Comparison of ENCODE assay signal across 1 cellular context in the genomic region with DNA sequence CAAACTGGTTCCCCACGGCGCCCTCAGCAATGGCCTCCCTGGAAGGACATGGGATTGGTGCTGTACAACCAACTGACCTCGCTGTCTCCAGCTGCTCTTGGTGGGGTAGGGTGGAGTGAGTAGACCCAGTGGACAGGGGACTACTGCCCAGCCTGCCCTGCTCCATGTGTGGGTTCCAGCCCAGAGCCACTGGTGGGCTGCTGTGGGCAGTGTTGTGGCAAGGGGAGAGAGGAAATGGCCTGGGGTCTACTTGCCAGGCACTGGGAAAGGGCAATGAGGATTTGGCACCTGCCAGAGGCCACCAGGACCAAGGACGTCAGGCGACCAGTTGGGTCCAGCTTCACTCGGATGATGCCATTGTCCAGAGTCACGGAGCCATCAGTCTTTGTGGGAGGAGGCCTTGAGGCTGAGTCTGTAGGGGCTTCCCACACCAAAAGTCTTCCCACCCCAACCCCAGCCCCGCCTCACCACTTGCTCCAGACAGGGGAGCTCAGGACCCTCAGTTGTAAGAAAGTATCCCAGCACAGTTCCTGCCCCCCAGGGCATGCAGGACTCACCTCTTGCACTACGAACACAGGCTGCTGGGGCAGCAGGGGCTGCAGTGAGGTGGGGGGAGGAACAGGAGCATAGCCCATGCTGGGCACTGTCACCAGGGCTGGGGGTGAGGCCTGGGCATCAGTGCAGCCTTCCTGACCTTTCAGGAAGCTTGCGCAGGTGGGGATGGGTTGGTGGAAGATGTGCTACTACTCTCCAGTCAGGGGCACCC.
TF ChIP-seq lines count a peak whose summit lies in the region.

No MANE protein-coding gene starts in this region.

TF ChIP-seq in GM12878, 131 proteins besides CTCF, POLR2A, EP300 and RAD21:
- TF ChIP-seq SIN3A (IDR thresholded peaks at IDR 0.05; ENCODE audit: low read depth, low read length) = no peak
- no peak for TF ChIP-seq CREB1 (IDR thresholded peaks at IDR 0.05; ENCODE audit: low read depth)
- no peak for TF ChIP-seq ASH2L (IDR thresholded peaks at IDR 0.05; ENCODE audit: borderline replicate concordance, low read depth)
- TF ChIP-seq PAX8 (IDR thresholded peaks at IDR 0.05) = no peak
- no peak for TF ChIP-seq ETV6 (conservative IDR thresholded peaks at IDR 0.05 in 1 of 2, IDR thresholded peaks at IDR 0.05 in 1 of 2; ENCODE audit: borderline replicate concordance in 1 of 2, low read depth in 1 of 2)
- TF ChIP-seq, protein P1, sequence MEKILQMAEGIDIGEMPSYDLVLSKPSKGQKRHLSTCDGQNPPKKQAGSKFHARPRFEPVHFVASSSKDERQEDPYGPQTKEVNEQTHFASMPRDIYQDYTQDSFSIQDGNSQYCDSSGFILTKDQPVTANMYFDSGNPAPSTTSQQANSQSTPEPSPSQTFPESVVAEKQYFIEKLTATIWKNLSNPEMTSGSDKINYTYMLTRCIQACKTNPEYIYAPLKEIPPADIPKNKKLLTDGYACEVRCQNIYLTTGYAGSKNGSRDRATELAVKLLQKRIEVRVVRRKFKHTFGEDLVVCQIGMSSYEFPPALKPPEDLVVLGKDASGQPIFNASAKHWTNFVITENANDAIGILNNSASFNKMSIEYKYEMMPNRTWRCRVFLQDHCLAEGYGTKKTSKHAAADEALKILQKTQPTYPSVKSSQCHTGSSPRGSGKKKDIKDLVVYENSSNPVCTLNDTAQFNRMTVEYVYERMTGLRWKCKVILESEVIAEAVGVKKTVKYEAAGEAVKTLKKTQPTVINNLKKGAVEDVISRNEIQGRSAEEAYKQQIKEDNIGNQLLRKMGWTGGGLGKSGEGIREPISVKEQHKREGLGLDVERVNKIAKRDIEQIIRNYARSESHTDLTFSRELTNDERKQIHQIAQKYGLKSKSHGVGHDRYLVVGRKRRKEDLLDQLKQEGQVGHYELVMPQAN (conservative IDR thresholded peaks at IDR 0.05) = no peak
- no peak for TF ChIP-seq SRF (IDR thresholded peaks at IDR 0.05; ENCODE audit: low read depth in 2 of 2, low read length in 2 of 2)
- no peak for TF ChIP-seq SP1 (IDR thresholded peaks at IDR 0.05; ENCODE audit: low read depth, low read length)
